ENCODE assay signal across 1 cellular context in genomic region chr16:80362816-80363215, GRCh38.
TF ChIP-seq lines count a peak whose summit lies in the region.

No MANE protein-coding gene starts in this region.

TF ChIP-seq in HEK293, 187 proteins besides CTCF, POLR2A, EP300 and RAD21 (continued from another document):
- TF ChIP-seq ZNF518A (tag by site-specific recombination; conservative IDR thresholded peaks at IDR 0.05; ENCODE audit: low read depth) (no peak), BCL11B (tag by site-specific recombination; IDR thresholded peaks at IDR 0.05; ENCODE audit: low read depth) (no peak), ZNF513 (tag by site-specific recombination; IDR thresholded peaks at IDR 0.05) (peak; percentile 77), ZNF707 (tag by site-specific recombination; IDR thresholded peaks at IDR 0.05) (no peak), SCRT2 (tag by site-specific recombination; IDR thresholded peaks at IDR 0.05) (peak; percentile 89), ZNF366 (tag by site-specific recombination; conservative IDR thresholded peaks at IDR 0.05) (peak; percentile 56; the same call in 1 of the 2 replicates), ZNF530 (tag by site-specific recombination; IDR thresholded peaks at IDR 0.05; ENCODE audit: low read depth) (no peak)
- TF ChIP-seq, protein P1, sequence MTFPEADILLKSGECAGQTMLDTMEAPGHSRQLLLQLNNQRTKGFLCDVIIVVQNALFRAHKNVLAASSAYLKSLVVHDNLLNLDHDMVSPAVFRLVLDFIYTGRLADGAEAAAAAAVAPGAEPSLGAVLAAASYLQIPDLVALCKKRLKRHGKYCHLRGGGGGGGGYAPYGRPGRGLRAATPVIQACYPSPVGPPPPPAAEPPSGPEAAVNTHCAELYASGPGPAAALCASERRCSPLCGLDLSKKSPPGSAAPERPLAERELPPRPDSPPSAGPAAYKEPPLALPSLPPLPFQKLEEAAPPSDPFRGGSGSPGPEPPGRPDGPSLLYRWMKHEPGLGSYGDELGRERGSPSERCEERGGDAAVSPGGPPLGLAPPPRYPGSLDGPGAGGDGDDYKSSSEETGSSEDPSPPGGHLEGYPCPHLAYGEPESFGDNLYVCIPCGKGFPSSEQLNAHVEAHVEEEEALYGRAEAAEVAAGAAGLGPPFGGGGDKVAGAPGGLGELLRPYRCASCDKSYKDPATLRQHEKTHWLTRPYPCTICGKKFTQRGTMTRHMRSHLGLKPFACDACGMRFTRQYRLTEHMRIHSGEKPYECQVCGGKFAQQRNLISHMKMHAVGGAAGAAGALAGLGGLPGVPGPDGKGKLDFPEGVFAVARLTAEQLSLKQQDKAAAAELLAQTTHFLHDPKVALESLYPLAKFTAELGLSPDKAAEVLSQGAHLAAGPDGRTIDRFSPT (tag by site-specific recombination; IDR thresholded peaks at IDR 0.05), result no peak
- TF ChIP-seq, protein P2, sequence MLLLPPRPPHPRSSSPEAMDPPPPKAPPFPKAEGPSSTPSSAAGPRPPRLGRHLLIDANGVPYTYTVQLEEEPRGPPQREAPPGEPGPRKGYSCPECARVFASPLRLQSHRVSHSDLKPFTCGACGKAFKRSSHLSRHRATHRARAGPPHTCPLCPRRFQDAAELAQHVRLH (tag by site-specific recombination; IDR thresholded peaks at IDR 0.05), result no peak
